8 cellular contexts compared by ENCODE assay signal in the genomic region with DNA sequence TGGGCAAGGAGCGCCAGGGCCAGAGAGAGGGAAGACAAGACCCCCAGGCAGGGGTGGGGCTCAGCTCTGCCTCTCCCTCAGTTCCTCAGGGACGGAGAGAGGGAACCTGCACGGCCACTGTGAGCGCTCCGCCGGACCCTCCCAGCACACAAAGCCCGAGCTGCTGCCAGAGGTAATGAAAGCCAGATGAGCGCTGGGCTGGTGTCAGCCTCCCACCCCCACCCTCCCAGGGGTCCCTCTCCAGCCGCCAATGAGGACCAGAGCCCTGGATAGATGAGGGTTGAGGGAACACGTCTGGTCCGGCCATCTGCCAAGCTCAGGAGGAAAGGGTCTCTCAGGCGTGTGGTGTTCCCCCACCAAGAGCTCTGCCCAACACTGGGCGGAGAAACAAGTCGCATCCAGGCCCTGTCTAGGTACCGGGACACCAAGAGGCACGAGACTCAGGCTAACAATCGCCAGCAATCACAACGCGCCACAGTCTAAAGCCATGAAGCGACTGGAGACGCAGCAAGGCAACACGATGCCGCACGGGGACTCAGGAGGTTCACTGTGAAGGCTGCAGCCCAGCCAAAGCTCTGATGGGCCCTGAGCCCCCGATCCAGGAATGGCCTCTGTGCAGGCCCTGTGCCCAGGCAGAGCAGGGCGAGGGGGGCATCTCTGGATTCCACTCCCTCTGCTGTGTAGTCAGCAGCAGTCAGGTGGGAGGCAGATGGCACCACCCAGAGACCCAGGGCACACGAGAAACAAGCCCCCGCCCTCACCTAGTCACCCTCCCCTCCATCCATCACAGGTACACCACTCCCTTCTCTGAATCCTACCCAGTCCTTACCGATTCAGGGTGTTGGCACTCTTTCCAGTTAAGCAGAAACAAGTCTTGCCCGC. TPM values are rescaled to one million over a fixed set of nuclear protein-coding genes. Genes with fewer than 3 reads are reported as not detected.
DNase-seq lines count a peak whose midpoint lies in the region; ATAC-seq and TF ChIP-seq lines count a peak whose summit lies in the region.

No MANE protein-coding gene starts in this region.

- H3K4me1 Mint-ChIP-seq in naive thymus-derived CD4-positive, alpha-beta T cell, result peaks cover 30 to 74% (median 42%) of the 10 kb centered on the region in 7 donors

- peak overlapping the region; percentile 39 to 86 (median 70) for H3K4me3 Mint-ChIP-seq in naive thymus-derived CD4-positive, alpha-beta T cell

- DNase-seq in BJ (ENCODE audit: low read depth), result no peak
- peak; percentile 48 for DNase-seq in NCI-H1092 (lab: John Stamatoyannopoulos, UW)
- no peak for DNase-seq in coronary artery (ENCODE audit: low spot score)
- peak in 1 of 9 donors; percentile 23 for DNase-seq in naive thymus-derived CD4-positive, alpha-beta T cell
- DNase-seq in KG1 (lab: John Stamatoyannopoulos, UW), result no peak

- H3K4me3 ChIP-seq in BJ (ENCODE audit: low read depth, low read length) (peak overlapping the region; percentile 57), coronary artery (peak overlapping the region; percentile 96)
- no peak overlapping the region for H3K4me3 ChIP-seq in naive thymus-derived CD4-positive, alpha-beta T cell (ENCODE audit: low read length)

- H3K4me1 ChIP-seq in naive thymus-derived CD4-positive, alpha-beta T cell (ENCODE audit: control insufficient read depth in 2 of 2, insufficient read depth in 2 of 2, low read length in 2 of 2), result peaks cover 29 to 50% of the 10 kb centered on the region in 2 donors

- H3K27ac ChIP-seq in coronary artery, result peak overlapping the region in 1 of 2 donors; percentile 96
- H3K27ac ChIP-seq in naive thymus-derived CD4-positive, alpha-beta T cell (ENCODE audit: low read depth, low read length), result no peak overlapping the region

- POLR2A ChIA-PET in BJ (lab: Charles Lee), result no interaction called here
- POLR2A ChIA-PET in naive thymus-derived CD4-positive, alpha-beta T cell (lab: Charles Lee), result interaction anchor here (0.7 to 2.8 kb wide), 5 partner anchors 9 to 260 kb away, joined by 3 to 15 read pairs (median 5); no protein-coding TSS in a partner anchor

- peaks cover 1% of the 10 kb centered on the region; the same call in 1 of the 2 replicates for H3K36me3 ChIP-seq in BJ (ENCODE audit: control insufficient read depth, insufficient read depth, low read length)
- no peaks in the 10 kb centered on the region for H3K36me3 ChIP-seq in naive thymus-derived CD4-positive, alpha-beta T cell (ENCODE audit: control insufficient read depth in 2 of 3, insufficient read depth in 3 of 3, low read length in 3 of 3)

- peak overlapping the region in 6 of 9 donors; percentile 22 to 80 (median 66) for H3K27ac Mint-ChIP-seq in naive thymus-derived CD4-positive, alpha-beta T cell

- H3K9me3 ChIP-seq in naive thymus-derived CD4-positive, alpha-beta T cell (ENCODE audit: control insufficient read depth in 2 of 3, low read length in 3 of 3), result no peaks in the 10 kb centered on the region

- intact Hi-C loops in naive thymus-derived CD4-positive, alpha-beta T cell (cut with micrococcal nuclease), result loop anchor here in 1 of 2 donors (2.0 to 5.0 kb wide), 4 partner anchors 17 to 948 kb away; a partner anchor contains a TSS

- ATAC-seq in naive thymus-derived CD4-positive, alpha-beta T cell, result no peak
- ATAC-seq in GM21786 (IDR thresholded peaks at IDR 0.05; ENCODE audit: unreplicated experiment) (no peak), HG02885 (IDR thresholded peaks at IDR 0.05; ENCODE audit: poor library complexity, unreplicated experiment) (no peak), GM19324 (IDR thresholded peaks at IDR 0.05; ENCODE audit: low FRiP score, unreplicated experiment) (no peak)

- H3K9me3 Mint-ChIP-seq in naive thymus-derived CD4-positive, alpha-beta T cell, result peaks cover 0 to 2% (median 0%) of the 10 kb centered on the region in 11 donors

- no peaks in the 10 kb centered on the region for H3K27me3 Mint-ChIP-seq in naive thymus-derived CD4-positive, alpha-beta T cell

- CTCF ChIA-PET in BJ (lab: Yijun Ruan, JAX), result interaction anchor here (0.6 to 25.9 kb wide), 7 partner anchors 12 to 122 kb away, joined by 3 to 505 read pairs (median 5); no protein-coding TSS in a partner anchor
- CTCF ChIA-PET in naive thymus-derived CD4-positive, alpha-beta T cell (lab: Charles Lee), result interaction anchor here (0.8 to 4.0 kb wide), 3 partner anchors 14 to 28 kb away, joined by 3 to 22 read pairs (median 9); no protein-coding TSS in a partner anchor

- TF ChIP-seq CTCF in BJ (IDR thresholded peaks at IDR 0.05; ENCODE audit: insufficient read depth, low read depth, low read length) (no peak), coronary artery (IDR thresholded peaks at IDR 0.05) (no peak)

- no peaks in the 10 kb centered on the region for H3K27me3 ChIP-seq in BJ (ENCODE audit: control insufficient read depth, insufficient read depth, low read length)
- no peaks in the 10 kb centered on the region for H3K27me3 ChIP-seq in naive thymus-derived CD4-positive, alpha-beta T cell (ENCODE audit: control insufficient read depth in 2 of 2, insufficient read depth in 2 of 2, low read length in 2 of 2)

- peaks cover 0 to 4% (median 0%) of the 10 kb centered on the region in 5 donors for H3K36me3 Mint-ChIP-seq in naive thymus-derived CD4-positive, alpha-beta T cell

RNA-seq across cellular contexts. Expression of a gene that starts 1.3 kb away (rescaled TPM):
- 18.0 and 25.1 TPM in 2 replicates for polyA plus RNA-seq in BJ (2011; rRNA removed)
- polyA minus RNA-seq in BJ (2011; rRNA and poly(A)+ RNA removed), result 11.6 and 12.0 TPM in 2 replicates
- 100 to 1,000 TPM in 2 of 5 experiments, 10 to 100 TPM in 3; 73.9 to 123 (median 79.7) TPM for total RNA-seq in naive thymus-derived CD4-positive, alpha-beta T cell
- polyA plus RNA-seq in naive thymus-derived CD4-positive, alpha-beta T cell, result 10 to 100 TPM; 17.8 to 35.7 TPM

RNA-seq across cellular contexts. Expression of a gene that starts 44.0 kb away (rescaled TPM):
- 5.0 and 10.3 TPM in 2 replicates for polyA plus RNA-seq in BJ (2011; rRNA removed)
- 8.2 and 11.3 TPM in 2 replicates for polyA minus RNA-seq in BJ (2011; rRNA and poly(A)+ RNA removed)
- total RNA-seq in naive thymus-derived CD4-positive, alpha-beta T cell, result 10 to 100 TPM in 2 of 5 experiments, 1 to 10 TPM in 3; 3.4 to 14.8 (median 5.5) TPM
- polyA plus RNA-seq in naive thymus-derived CD4-positive, alpha-beta T cell, result under 1 TPM in 1 of 2 donors, not detected in 1; 0.14 TPM

RNA-seq across cellular contexts. Expression of a gene that starts 57.9 kb away (rescaled TPM):
- 0.26 and 0.49 TPM in 2 replicates for polyA plus RNA-seq in BJ (2011; rRNA removed)
- 0.10 and 0.28 TPM in 2 replicates for polyA minus RNA-seq in BJ (2011; rRNA and poly(A)+ RNA removed)
- 1 to 10 TPM in 3 of 5 experiments, under 1 TPM in 2; 0.32 to 2.3 (median 2.2) TPM for total RNA-seq in naive thymus-derived CD4-positive, alpha-beta T cell
- polyA plus RNA-seq in naive thymus-derived CD4-positive, alpha-beta T cell, result not detected
